16 cellular contexts compared by ENCODE assay signal in the genomic region with DNA sequence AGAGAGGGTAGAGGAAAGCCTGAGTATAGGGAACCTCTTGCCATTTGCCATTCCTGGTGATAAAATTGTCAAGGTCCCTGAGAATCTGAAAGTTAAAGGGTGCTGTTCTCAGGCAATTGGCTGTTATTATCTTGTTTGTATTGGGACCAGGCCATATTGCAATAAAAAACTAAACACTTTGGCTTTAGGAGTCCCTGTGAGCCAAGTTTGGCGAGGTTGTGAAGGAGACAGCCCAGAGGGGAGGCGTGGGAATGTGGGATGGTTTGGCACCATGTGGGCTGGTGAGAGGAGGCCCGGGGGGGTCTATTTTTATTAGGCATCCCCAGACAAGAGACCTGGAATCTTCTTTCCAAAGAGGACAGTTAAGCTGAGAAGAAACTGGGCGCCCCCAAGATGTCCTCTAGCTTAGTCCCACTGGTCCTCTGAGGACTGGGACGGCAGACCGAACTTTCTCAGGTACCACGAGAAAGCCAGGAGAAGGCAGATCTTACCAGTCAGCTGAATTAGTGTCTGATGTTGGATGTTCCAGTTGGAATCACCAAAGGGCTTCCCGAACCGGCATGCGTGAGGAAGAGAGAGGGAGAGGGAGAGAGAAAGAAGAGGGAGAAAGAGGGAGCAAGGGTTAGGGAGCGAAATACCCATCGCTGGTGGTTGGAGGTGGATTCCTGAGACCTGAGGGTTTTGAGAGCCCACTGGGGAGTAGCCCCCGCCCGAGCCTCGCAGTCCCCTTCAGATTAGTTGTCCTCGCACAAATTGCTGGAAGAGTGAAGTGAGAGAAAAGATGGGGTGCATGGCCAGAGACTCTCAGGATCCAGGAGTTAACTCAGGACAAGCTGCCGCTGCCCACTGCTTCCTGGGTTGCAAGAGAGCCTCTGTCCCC. TPM values are rescaled to one million over a fixed set of nuclear protein-coding genes. Genes with fewer than 3 reads are reported as not detected.
DNase-seq lines count a peak whose midpoint lies in the region; ATAC-seq and TF ChIP-seq lines count a peak whose summit lies in the region.
"Had no signal": no experiment of that assay in that cellular context is flagged by ENCODE, and none has a peak within 500 bp of the region (broad histone marks: within the 10 kb centered on the region; RNA-seq: fewer than 3 reads in every experiment).

No MANE protein-coding gene starts in this region.

- peak overlapping the region; percentile 56 to 93 for H3K27ac Mint-ChIP-seq in activated naive CD4-positive, alpha-beta T cell treated with anti-CD3 and anti-CD28 coated beads, Interleukin-2, amount 50 U/mL, for 72 hours
- peak overlapping the region; percentile 62 to 90 for H3K27ac Mint-ChIP-seq in effector memory CD8-positive, alpha-beta T cell
- H3K27ac Mint-ChIP-seq in osteocyte (ENCODE audit: unreplicated experiment), result no peak overlapping the region

- ATAC-seq in activated naive CD4-positive, alpha-beta T cell treated with anti-CD3 and anti-CD28 coated beads, Interleukin-2, amount 50 U/mL, for 72 hours, result no peak
- ATAC-seq in effector memory CD8-positive, alpha-beta T cell (replicated peaks), result no peak
- ATAC-seq: esophagus mucosa had no signal

- no peak for DNase-seq in activated naive CD4-positive, alpha-beta T cell treated with anti-CD3 and anti-CD28 coated beads, Interleukin-2, amount 50 U/mL, for 72 hours (ENCODE audit: low spot score in 2 of 2)
- no peak for DNase-seq in activated naive CD4-positive, alpha-beta T cell treated with anti-CD3 and anti-CD28 coated beads, Interleukin-2, amount 50 U/mL, for 16 hours
- DNase-seq in LNCaP clone FGC (ENCODE audit: low read depth) (peak; percentile 52), osteocyte (ENCODE audit: extremely low spot score, unreplicated experiment) (peak; percentile 75), SK-N-DZ (ENCODE audit: low spot score) (no peak), NOMO-1 (lab: John Stamatoyannopoulos, UW; ENCODE audit: unreplicated experiment in 2 of 2) (no peak), globus pallidus (ENCODE audit: low spot score) (no peak)
- no peak for DNase-seq in effector memory CD8-positive, alpha-beta T cell
- DNase-seq: activated naive CD4-positive, alpha-beta T cell; AML-193; Calu3; lower lobe of right lung; NCI-H187; stimulated activated CD4-positive, alpha-beta T cell treated with anti-CD3 and anti-CD28 coated beads, Interleukin-4, amount 100 ng/mL, for 4 hours had no signal

- no peaks in the 10 kb centered on the region for H3K9me3 Mint-ChIP-seq in activated naive CD4-positive, alpha-beta T cell treated with anti-CD3 and anti-CD28 coated beads, Interleukin-2, amount 50 U/mL, for 72 hours
- no peaks in the 10 kb centered on the region for H3K9me3 Mint-ChIP-seq in effector memory CD8-positive, alpha-beta T cell
- H3K9me3 Mint-ChIP-seq in osteocyte (ENCODE audit: unreplicated experiment), result no peaks in the 10 kb centered on the region

- peaks cover 30 to 43% of the 10 kb centered on the region in 2 donors for H3K4me1 Mint-ChIP-seq in effector memory CD8-positive, alpha-beta T cell (ENCODE audit: low read depth in 2 of 2)
- no peaks in the 10 kb centered on the region for H3K4me1 Mint-ChIP-seq in osteocyte (ENCODE audit: unreplicated experiment)

- TF ChIP-seq CTCF in LNCaP clone FGC (IDR thresholded peaks at IDR 0.05; ENCODE audit: control insufficient read depth, extremely low read depth, insufficient read depth), result no peak
- TF ChIP-seq CTCF in osteocyte (IDR thresholded peaks at IDR 0.05), result no peak

- no peak overlapping the region for H3K4me3 Mint-ChIP-seq in effector memory CD8-positive, alpha-beta T cell
- H3K4me3 Mint-ChIP-seq in osteocyte (ENCODE audit: unreplicated experiment), result no peak overlapping the region

- H3K27me3 Mint-ChIP-seq in effector memory CD8-positive, alpha-beta T cell, result no peaks in the 10 kb centered on the region
- no peaks in the 10 kb centered on the region for H3K27me3 Mint-ChIP-seq in osteocyte (ENCODE audit: unreplicated experiment)

- no peak overlapping the region for H3K4me3 ChIP-seq in LNCaP clone FGC (ENCODE audit: low read depth, low read length)
- H3K4me3 ChIP-seq: lower lobe of right lung, smooth muscle cell had no signal

- H3K36me3 Mint-ChIP-seq in activated naive CD4-positive, alpha-beta T cell treated with anti-CD3 and anti-CD28 coated beads, Interleukin-2, amount 50 U/mL, for 72 hours, result peaks cover 26% of the 10 kb centered on the region in 2 donors
- H3K36me3 Mint-ChIP-seq in effector memory CD8-positive, alpha-beta T cell (ENCODE audit: insufficient read depth), result peaks cover 56% of the 10 kb centered on the region
- peaks cover 44% of the 10 kb centered on the region for H3K36me3 Mint-ChIP-seq in osteocyte (ENCODE audit: unreplicated experiment)

RNA-seq across cellular contexts. Expression of gene DYNLT1, which starts 24.4 kb away (rescaled TPM):
- 10 to 100 TPM; 51.4 to 91.0 TPM for total RNA-seq in activated naive CD4-positive, alpha-beta T cell treated with anti-CD3 and anti-CD28 coated beads, Interleukin-2, amount 50 U/mL, for 72 hours
- 116 and 118 TPM in 2 replicates for total RNA-seq in osteocyte
- 333 and 438 TPM in 2 replicates for polyA plus RNA-seq in SK-N-DZ (2014; cell fraction: cytosol; rRNA removed)
- polyA plus RNA-seq in SK-N-DZ (2014; cell fraction: nucleus; rRNA removed), result 295 and 313 TPM in 2 replicates

RNA-seq across cellular contexts. Expression of gene SYTL3, which starts 29.7 kb away (rescaled TPM):
- 100 to 1,000 TPM; 122 to 143 TPM for total RNA-seq in activated naive CD4-positive, alpha-beta T cell treated with anti-CD3 and anti-CD28 coated beads, Interleukin-2, amount 50 U/mL, for 72 hours
- 0.31 and 0.48 TPM in 2 replicates for total RNA-seq in osteocyte
- polyA plus RNA-seq in SK-N-DZ (2014; cell fraction: cytosol; rRNA removed), result 3.3 and 6.0 TPM in 2 replicates
- polyA plus RNA-seq in SK-N-DZ (2014; cell fraction: nucleus; rRNA removed), result 3.2 and 6.0 TPM in 2 replicates

Comparison
In these comparisons a context has a peak if more than half of its experiments do, and no peak if none do; other contexts are left out.
1. DNase-seq: peak in LNCaP clone FGC (single experiment) and osteocyte (single experiment); none in activated naive CD4-positive, alpha-beta T cell treated with anti-CD3 and anti-CD28 coated beads, Interleukin-2, amount 50 U/mL, for 72 hours (0 of 2), activated naive CD4-positive, alpha-beta T cell treated with anti-CD3 and anti-CD28 coated beads, Interleukin-2, amount 50 U/mL, for 16 hours (single experiment), effector memory CD8-positive, alpha-beta T cell (0 of 3), SK-N-DZ (single experiment), NOMO-1 (0 of 2) and globus pallidus (single experiment).
2. RNA of gene SYTL3, which starts 29.7 kb away (total RNA-seq): 122 to 143 TPM in activated naive CD4-positive, alpha-beta T cell treated with anti-CD3 and anti-CD28 coated beads, Interleukin-2, amount 50 U/mL, for 72 hours; 0.31 to 0.48 TPM in osteocyte; every median in the first group is over 10 times any median in the second.